ENCODE assay signal across 22 cellular contexts in the genomic region with DNA sequence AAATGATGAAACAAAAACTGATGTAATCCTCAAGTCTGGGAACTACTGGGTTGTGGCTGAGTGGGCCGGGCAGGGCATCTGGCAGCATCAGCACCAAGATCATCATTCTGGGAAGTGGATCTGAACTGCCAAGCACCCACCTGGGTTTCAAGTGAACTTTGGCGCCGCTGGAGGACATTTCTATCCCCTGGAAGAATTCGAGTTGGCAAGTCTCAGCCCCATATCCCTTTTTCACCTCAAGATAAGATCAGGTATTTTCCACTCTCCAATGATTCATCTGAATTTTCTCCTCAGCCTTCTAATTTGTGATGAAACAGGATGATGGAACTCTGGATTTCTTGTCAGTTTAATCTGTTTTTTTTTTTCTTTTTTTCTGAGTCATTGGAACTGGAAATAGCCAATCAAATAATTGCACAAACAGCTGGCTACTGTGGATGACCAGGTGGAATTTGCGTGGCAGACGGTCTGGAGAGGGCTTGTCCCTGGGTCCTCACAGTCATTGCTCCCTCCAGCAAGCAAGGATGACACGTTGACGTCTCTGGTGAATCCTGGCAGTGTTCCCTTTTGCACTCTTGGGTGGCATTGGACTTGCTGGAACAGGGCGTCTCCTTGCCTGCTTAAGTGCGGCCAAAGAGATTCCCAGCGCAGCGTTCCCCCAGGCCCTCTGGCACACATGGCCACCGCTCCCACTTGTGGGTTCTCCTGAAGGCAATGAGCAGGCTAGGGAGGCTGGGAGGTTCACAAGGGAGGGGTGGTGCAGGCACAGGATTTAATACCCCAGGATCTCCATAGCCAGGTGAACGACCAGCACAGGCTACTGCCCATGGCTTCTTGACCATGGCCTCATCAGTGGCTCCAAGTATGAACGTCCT.
DNase-seq lines count a peak whose midpoint lies in the region; ATAC-seq and TF ChIP-seq lines count a peak whose summit lies in the region.
"Had no signal": no experiment of that assay in that cellular context is flagged by ENCODE, and none has a peak within 500 bp of the region (broad histone marks: within the 10 kb centered on the region; RNA-seq: fewer than 3 reads in every experiment).

No MANE protein-coding gene starts in this region.

- intact Hi-C loops in esophagus muscularis mucosa (cut with DNase I) = loop anchor here (2.0 kb wide), 1 partner anchor 78 kb away; no protein-coding TSS in a partner anchor

- H3K9me3 ChIP-seq in esophagus muscularis mucosa = no peaks in the 10 kb centered on the region
- H3K9me3 ChIP-seq: BE2C, ovary had no signal

- H3K27me3 ChIP-seq in esophagus muscularis mucosa = no peaks in the 10 kb centered on the region
- H3K27me3 ChIP-seq: BE2C, cardiac muscle cell, ovary had no signal

- peak; percentile 41 for TF ChIP-seq EP300 in esophagus muscularis mucosa (IDR thresholded peaks at IDR 0.05)

- H3K4me3 ChIP-seq in esophagus muscularis mucosa = no peak overlapping the region
- H3K4me3 ChIP-seq: cardiac muscle cell, ovary, skin epidermis had no signal

- TF ChIP-seq POLR2A in esophagus muscularis mucosa (IDR thresholded peaks at IDR 0.05; ENCODE audit: low read depth) = no peak

- no peak overlapping the region for H3K27ac Mint-ChIP-seq in immature natural killer cell

- H3K4me1 ChIP-seq in esophagus muscularis mucosa = peaks cover 0 to 36% (median 20%) of the 10 kb centered on the region in 4 donors

- peaks cover 9 to 67% (median 47%) of the 10 kb centered on the region in 4 donors for H3K36me3 ChIP-seq in esophagus muscularis mucosa
- H3K36me3 ChIP-seq: ovary had no signal

- DNase-seq in EH (ENCODE audit: low read depth) = peak; percentile 85
- DNase-seq in NCI-H226 = peak; percentile 64
- no peak for DNase-seq in esophagus muscularis mucosa (ENCODE audit: extremely low spot score)
- DNase-seq in omental fat pad (ENCODE audit: low spot score) = no peak
- DNase-seq in hippocampal formation (lab: John Stamatoyannopoulos, UW) = no peak
- no peak for DNase-seq in immature natural killer cell
- DNase-seq in NCI-H748 (lab: John Stamatoyannopoulos, UW; ENCODE audit: unreplicated experiment) = no peak
- DNase-seq: activated CD4-positive, alpha-beta T cell treated with anti-CD3 and anti-CD28 coated beads, Interleukin-2, amount 50 U/mL, for 1 hour; activated T-cell treated with anti-CD3 and anti-CD28 coated beads, Interleukin-2, amount 50 U/mL, for 1 hour; BE2C; GOT3; NCI-H1105; NCI-H748 treated with DMSO at 0.1 percent for 48 hours; ovary; stimulated activated CD4-positive, alpha-beta T cell treated with anti-CD3 and anti-CD28 coated beads, Interleukin-4, amount 100 ng/mL, for 4 hours; stimulated activated CD8-positive, alpha-beta memory T cell treated with anti-CD3 and anti-CD28 coated beads, Interleukin-4, amount 100 ng/mL, for 48 hours had no signal

- no peak overlapping the region for H3K4me3 Mint-ChIP-seq in immature natural killer cell

- peaks cover 6 to 26% (median 21%) of the 10 kb centered on the region in 3 donors for H3K36me3 Mint-ChIP-seq in immature natural killer cell

- no peaks in the 10 kb centered on the region for H3K4me1 Mint-ChIP-seq in immature natural killer cell

- TF ChIP-seq CTCF in esophagus muscularis mucosa (IDR thresholded peaks at IDR 0.05) (no peak), omental fat pad (IDR thresholded peaks at IDR 0.05) (no peak)

- H3K27ac ChIP-seq in esophagus muscularis mucosa (replicated peaks in 1 of 4) = peak overlapping the region; percentile 68 to 90 (median 88)
- H3K27ac ChIP-seq: cardiac muscle cell, KMS-11, ovary had no signal

- no peaks in the 10 kb centered on the region for H3K27me3 Mint-ChIP-seq in immature natural killer cell (ENCODE audit: low read depth in 3 of 3)

- H3K9me3 Mint-ChIP-seq in immature natural killer cell = no peaks in the 10 kb centered on the region

- WGBS in esophagus muscularis mucosa = 82% methylated on average over 11 of the region's 15 CpGs

- ATAC-seq in omental fat pad (ENCODE audit: low FRiP score) (peak; percentile 67), GM18517 (IDR thresholded peaks at IDR 0.05; ENCODE audit: unreplicated experiment) (no peak)
- ATAC-seq: left lobe of liver, Panc1 had no signal

Comparison
In these comparisons a context has a peak if more than half of its experiments do, and no peak if none do; other contexts are left out.
1. DNase-seq: peak in EH (single experiment) and NCI-H226 (single experiment); none in esophagus muscularis mucosa (single experiment), omental fat pad (single experiment), hippocampal formation (0 of 2), immature natural killer cell (0 of 3) and NCI-H748 (single experiment).